ENCODE assay signal across 1 cellular context in genomic region chr1:202861420-202862121, GRCh38.
TF ChIP-seq lines count a peak whose summit lies in the region.

No MANE protein-coding gene starts in this region.

TF ChIP-seq in K562, 482 proteins besides CTCF, POLR2A, EP300 and RAD21 (continued from another document and continues in another):
- no peak for TF ChIP-seq NCOA2 (IDR thresholded peaks at IDR 0.05; ENCODE audit: partially characterized antibody in 2 of 2)
- TF ChIP-seq SIN3B (IDR thresholded peaks at IDR 0.05; ENCODE audit: low read depth), result no peak
- peak; percentile 54; the same call in 1 of the 2 replicates for TF ChIP-seq ATF7 (IDR thresholded peaks at IDR 0.05)
- TF ChIP-seq KLF10 (CRISPR knock-in tag; IDR thresholded peaks at IDR 0.05), result no peak
- no peak for TF ChIP-seq MAFK (IDR thresholded peaks at IDR 0.05; ENCODE audit: low read length)
- no peak for TF ChIP-seq DMBX1 (CRISPR knock-in tag; IDR thresholded peaks at IDR 0.05; ENCODE audit: borderline replicate concordance)
- no peak for TF ChIP-seq DDX20 (tag; IDR thresholded peaks at IDR 0.05; ENCODE audit: low read depth)
- no peak for TF ChIP-seq PCBP1 (IDR thresholded peaks at IDR 0.05; ENCODE audit: low read depth, low read length, poor library complexity, severe bottlenecking)
- no peak for TF ChIP-seq C11orf30 (IDR thresholded peaks at IDR 0.05; ENCODE audit: low read depth)
- no peak for TF ChIP-seq NFE2 (IDR thresholded peaks at IDR 0.05; ENCODE audit: low read depth)
- peak; percentile 65; the same call in 1 of the 2 replicates for TF ChIP-seq LCOR (CRISPR knock-in tag; IDR thresholded peaks at IDR 0.05)
- no peak for TF ChIP-seq CUX1 (CRISPR knock-in tag; IDR thresholded peaks at IDR 0.05)
- TF ChIP-seq ZNF431 (CRISPR knock-in tag; IDR thresholded peaks at IDR 0.05), result no peak
- TF ChIP-seq FOXK1 (CRISPR knock-in tag; IDR thresholded peaks at IDR 0.05; ENCODE audit: borderline replicate concordance), result no peak
- TF ChIP-seq KAT2B (IDR thresholded peaks at IDR 0.05; ENCODE audit: low read depth, low read length), result no peak
- TF ChIP-seq MTA2 (IDR thresholded peaks at IDR 0.05; ENCODE audit: low read depth), result no peak
- no peak for TF ChIP-seq SPI1 (IDR thresholded peaks at IDR 0.05; ENCODE audit: borderline replicate concordance, low read depth, low read length)
- peak; percentile 80 for TF ChIP-seq CEBPG (CRISPR knock-in tag; IDR thresholded peaks at IDR 0.05)
- TF ChIP-seq CEBPG (tag; conservative IDR thresholded peaks at IDR 0.05 in 1 of 2, IDR thresholded peaks at IDR 0.05 in 1 of 2), result peak in 1 of 2 experiments; percentile 75; a peak in 2 of 4 replicates
- TF ChIP-seq ZFX (CRISPR knock-in tag; IDR thresholded peaks at IDR 0.05), result no peak
- no peak for TF ChIP-seq CHCHD3 (CRISPR knock-in tag; IDR thresholded peaks at IDR 0.05)
- TF ChIP-seq MEIS2 (IDR thresholded peaks at IDR 0.05; ENCODE audit: partially characterized antibody), result no peak
- no peak for TF ChIP-seq RHOXF2B (CRISPR knock-in tag; conservative IDR thresholded peaks at IDR 0.05)
- TF ChIP-seq TEAD1 (CRISPR knock-in tag; IDR thresholded peaks at IDR 0.05), result no peak
- no peak for TF ChIP-seq MYC (IDR thresholded peaks at IDR 0.05; ENCODE audit: low read depth, low read length)
- no peak for TF ChIP-seq MYC (CRISPR knock-in tag; IDR thresholded peaks at IDR 0.05; ENCODE audit: borderline replicate concordance, low read depth)
- TF ChIP-seq MECOM (CRISPR knock-in tag; IDR thresholded peaks at IDR 0.05), result no peak
- TF ChIP-seq HCFC1 (IDR thresholded peaks at IDR 0.05; ENCODE audit: low read depth, low read length), result no peak
- no peak for TF ChIP-seq BRD9 (IDR thresholded peaks at IDR 0.05; ENCODE audit: low read depth, partially characterized antibody)
- TF ChIP-seq ZNF584 (CRISPR knock-in tag; IDR thresholded peaks at IDR 0.05; ENCODE audit: low read depth), result no peak
- no peak for TF ChIP-seq ZNF551 (CRISPR knock-in tag; IDR thresholded peaks at IDR 0.05)
- TF ChIP-seq SMAD1 (IDR thresholded peaks at IDR 0.05; ENCODE audit: low read depth, low read length, partially characterized antibody), result no peak
- no peak for TF ChIP-seq ZFP1 (CRISPR knock-in tag; IDR thresholded peaks at IDR 0.05)
- no peak for TF ChIP-seq ATF6 (CRISPR knock-in tag; IDR thresholded peaks at IDR 0.05)
- TF ChIP-seq NRF1 (conservative IDR thresholded peaks at IDR 0.05 in 1 of 2, IDR thresholded peaks at IDR 0.05 in 1 of 2), result peak in 1 of 2 experiments; percentile 64; a peak in 3 of 4 replicates
- no peak for TF ChIP-seq HDAC6 (IDR thresholded peaks at IDR 0.05; ENCODE audit: low read depth, low read length)
- no peak for TF ChIP-seq ZNF280A (IDR thresholded peaks at IDR 0.05; ENCODE audit: low read depth, partially characterized antibody)
- no peak for TF ChIP-seq DLX4 (CRISPR knock-in tag; IDR thresholded peaks at IDR 0.05)
- no peak for TF ChIP-seq AFF4 (CRISPR knock-in tag; IDR thresholded peaks at IDR 0.05)
- no peak for TF ChIP-seq PCBP2 (IDR thresholded peaks at IDR 0.05; ENCODE audit: low read depth, low read length, poor library complexity, severe bottlenecking)
- no peak for TF ChIP-seq ZC3H8 (IDR thresholded peaks at IDR 0.05)
- no peak for TF ChIP-seq REST (CRISPR knock-in tag; IDR thresholded peaks at IDR 0.05; ENCODE audit: low read depth)
- no peak for TF ChIP-seq PTBP1 (IDR thresholded peaks at IDR 0.05; ENCODE audit: low read depth, low read length)
- TF ChIP-seq ZBTB26 (CRISPR knock-in tag; IDR thresholded peaks at IDR 0.05), result no peak
